In genomic region chr15:70504305-70504951, GRCh38 we compare ENCODE assay signal across 1 cellular context.
TF ChIP-seq lines count a peak whose summit lies in the region.

No MANE protein-coding gene starts in this region.

TF ChIP-seq in WTC11, 78 proteins besides CTCF, POLR2A, EP300 and RAD21 (continued from another document):
- TF ChIP-seq STAT6 (CRISPR knock-in tag; conservative IDR thresholded peaks at IDR 0.05; ENCODE audit: low read depth) (no peak), ESRRA (CRISPR knock-in tag; IDR thresholded peaks at IDR 0.05; ENCODE audit: borderline replicate concordance) (no peak), ATF2 (CRISPR knock-in tag; IDR thresholded peaks at IDR 0.05; ENCODE audit: borderline replicate concordance, low read depth) (no peak), CBFB (CRISPR knock-in tag; IDR thresholded peaks at IDR 0.05; ENCODE audit: low read depth) (no peak), CREB1 (CRISPR knock-in tag; IDR thresholded peaks at IDR 0.05) (no peak), TCF7 (CRISPR knock-in tag; IDR thresholded peaks at IDR 0.05; ENCODE audit: low read depth) (no peak), GTF2I (CRISPR knock-in tag; conservative IDR thresholded peaks at IDR 0.05) (no peak), HMGXB4 (CRISPR knock-in tag; IDR thresholded peaks at IDR 0.05) (no peak)
